ENCODE assay signal across 24 cellular contexts in genomic region chr22:21688341-21688705, GRCh38. TPM values are rescaled to one million over a fixed set of nuclear protein-coding genes. Genes with fewer than 3 reads are reported as not detected.
"Had no signal": no experiment of that assay in that cellular context is flagged by ENCODE, and none has a peak within 500 bp of the region (broad histone marks: within the 10 kb centered on the region; RNA-seq: fewer than 3 reads in every experiment).

No MANE protein-coding gene starts in this region.

- DNase-seq: activated CD4-positive, alpha-beta T cell treated with anti-CD3 and anti-CD28 coated beads for 36 hours; activated CD4-positive, alpha-beta T cell treated with anti-CD3 and anti-CD28 coated beads, Interleukin-2, amount 50 U/mL, for 4 hours; activated CD8-positive, alpha-beta memory T cell treated with anti-CD3 and anti-CD28 coated beads for 24 hours; activated CD8-positive, alpha-beta memory T cell treated with anti-CD3 and anti-CD28 coated beads, Interleukin-2, amount 50 U/mL, for 4 hours; activated naive CD8-positive, alpha-beta T cell treated with anti-CD3 and anti-CD28 coated beads for 36 hours; activated T-cell treated with anti-CD3 and anti-CD28 coated beads, Interleukin-2, amount 50 U/mL, for 24 hours; colonic mucosa; dorsolateral prefrontal cortex; heart left ventricle; islet precursor cell; left cardiac atrium; occipital lobe; right lobe of liver; stimulated activated CD4-positive, alpha-beta T cell treated with anti-CD3 and anti-CD28 coated beads, Interleukin-1b, Interleukin-23, amount 100 ng/mL, for 48 hours; T1000; transverse colon had no signal

- H3K9me3 Mint-ChIP-seq: activated naive CD8-positive, alpha-beta T cell treated with anti-CD3 and anti-CD28 coated beads for 36 hours; activated T-cell treated with anti-CD3 and anti-CD28 coated beads, Interleukin-2, amount 50 U/mL, for 24 hours; activated T-helper 17 cell treated with anti-CD3 and anti-CD28 coated beads, Interleukin-2, amount 50 U/mL, for 72 hours; stimulated activated effector memory CD8-positive, alpha-beta T cell treated with anti-CD3 and anti-CD28 coated beads, Interleukin-12 subunit alpha, Interleukin-12 subunit beta, amount 100 ng/mL, for 72 hours; WTC11 had no signal

- ATAC-seq: activated CD4-positive, alpha-beta T cell treated with anti-CD3 and anti-CD28 coated beads for 36 hours; activated T-helper 17 cell treated with anti-CD3 and anti-CD28 coated beads, Interleukin-2, amount 50 U/mL, for 72 hours; left cardiac atrium; stimulated activated effector memory CD8-positive, alpha-beta T cell treated with anti-CD3 and anti-CD28 coated beads, Interleukin-12 subunit alpha, Interleukin-12 subunit beta, amount 100 ng/mL, for 72 hours; WTC11 had no signal

- H3K27ac Mint-ChIP-seq: activated CD4-positive, alpha-beta T cell treated with anti-CD3 and anti-CD28 coated beads for 36 hours; activated naive CD8-positive, alpha-beta T cell treated with anti-CD3 and anti-CD28 coated beads for 36 hours; WTC11 had no signal

- H3K9me3 ChIP-seq: breast epithelium, colonic mucosa, heart left ventricle, right lobe of liver, transverse colon, vagina had no signal

- FAIRE-seq: astrocyte had no signal

- H3K4me1 Mint-ChIP-seq: WTC11 had no signal

- H3K27me3 ChIP-seq: breast epithelium, colonic mucosa, dorsolateral prefrontal cortex, heart left ventricle, right lobe of liver, transverse colon, vagina had no signal

- H3K4me3 Mint-ChIP-seq: activated CD4-positive, alpha-beta T cell treated with anti-CD3 and anti-CD28 coated beads for 36 hours; activated naive CD8-positive, alpha-beta T cell treated with anti-CD3 and anti-CD28 coated beads for 36 hours; activated T-cell treated with anti-CD3 and anti-CD28 coated beads, Interleukin-2, amount 50 U/mL, for 24 hours; activated T-helper 17 cell treated with anti-CD3 and anti-CD28 coated beads, Interleukin-2, amount 50 U/mL, for 72 hours; stimulated activated effector memory CD8-positive, alpha-beta T cell treated with anti-CD3 and anti-CD28 coated beads, Interleukin-12 subunit alpha, Interleukin-12 subunit beta, amount 100 ng/mL, for 72 hours; WTC11 had no signal

- H3K4me3 ChIP-seq: breast epithelium, colonic mucosa, dorsolateral prefrontal cortex, heart left ventricle, right lobe of liver, skin epidermis, transverse colon, vagina had no signal

- H3K27ac ChIP-seq: breast epithelium, colonic mucosa, dorsolateral prefrontal cortex, heart left ventricle, right lobe of liver, skin epidermis, transverse colon, vagina had no signal

- H3K36me3 ChIP-seq: breast epithelium had no signal

- H3K27me3 Mint-ChIP-seq: activated CD4-positive, alpha-beta T cell treated with anti-CD3 and anti-CD28 coated beads for 36 hours; activated naive CD8-positive, alpha-beta T cell treated with anti-CD3 and anti-CD28 coated beads for 36 hours; activated T-cell treated with anti-CD3 and anti-CD28 coated beads, Interleukin-2, amount 50 U/mL, for 24 hours; activated T-helper 17 cell treated with anti-CD3 and anti-CD28 coated beads, Interleukin-2, amount 50 U/mL, for 72 hours had no signal

- H3K4me1 ChIP-seq: breast epithelium, colonic mucosa, right lobe of liver, transverse colon, vagina had no signal

RNA-seq across cellular contexts. Expression of gene CCDC116, which starts 55.8 kb away (rescaled TPM):
- total RNA-seq: right lobe of liver, temporal lobe, vagina had no signal
